ENCODE assay signal across 27 cellular contexts in the genomic region with DNA sequence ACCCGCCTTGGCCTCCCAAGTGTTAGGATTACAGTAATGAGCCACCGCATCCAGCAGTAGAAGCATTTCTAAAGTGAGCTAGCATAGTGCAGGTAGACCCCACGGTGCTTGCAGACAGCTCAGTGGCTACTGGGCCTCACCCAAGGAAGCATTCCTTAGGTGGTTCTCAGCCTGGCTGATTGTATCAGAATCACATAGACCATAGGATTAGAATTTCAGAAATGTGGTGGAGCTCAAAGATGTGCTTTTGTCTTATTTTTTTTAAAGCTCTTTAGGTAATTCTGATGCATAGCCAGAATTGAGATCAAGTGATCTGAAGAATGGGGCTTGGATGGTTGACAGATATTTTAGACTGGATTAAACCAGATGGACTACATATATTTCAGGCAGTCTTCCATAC. TPM values are rescaled to one million over a fixed set of nuclear protein-coding genes. Genes with fewer than 3 reads are reported as not detected.
DNase-seq lines count a peak whose midpoint lies in the region; ATAC-seq, FAIRE-seq and TF ChIP-seq lines count a peak whose summit lies in the region.
"Had no signal": no experiment of that assay in that cellular context is flagged by ENCODE, and none has a peak within 500 bp of the region (broad histone marks: within the 10 kb centered on the region; RNA-seq: fewer than 3 reads in every experiment).

No MANE protein-coding gene starts in this region.

- H3K4me1 Mint-ChIP-seq in HFFc6 (ENCODE audit: low read depth): peaks cover 78% of the 10 kb centered on the region
- peaks cover 6% of the 10 kb centered on the region for H3K4me1 Mint-ChIP-seq in astrocyte (ENCODE audit: low read depth, unreplicated experiment)
- peaks cover 18% of the 10 kb centered on the region for H3K4me1 Mint-ChIP-seq in activated naive CD4-positive, alpha-beta T cell treated with anti-CD3 and anti-CD28 coated beads, Interleukin-2, amount 10 ng/mL, durations not matched to agents 7 days and 5 days

- peaks cover 3% of the 10 kb centered on the region for H4K20me1 ChIP-seq in astrocyte (ENCODE audit: insufficient read depth, low read length)

- H3K4me3 ChIP-seq in AG10803 (ENCODE audit: low read length) (no peak overlapping the region), astrocyte (ENCODE audit: insufficient read depth, low read depth, low read length) (no peak overlapping the region)
- H3K4me3 ChIP-seq: BLaER1, tibial nerve had no signal

- peaks cover 64% of the 10 kb centered on the region for H3K36me3 Mint-ChIP-seq in HFFc6 (ENCODE audit: low read depth)
- no peaks in the 10 kb centered on the region for H3K36me3 Mint-ChIP-seq in astrocyte (ENCODE audit: low read depth, unreplicated experiment)
- H3K36me3 Mint-ChIP-seq in activated naive CD4-positive, alpha-beta T cell treated with anti-CD3 and anti-CD28 coated beads, Interleukin-2, amount 10 ng/mL, durations not matched to agents 7 days and 5 days: peaks cover 71% of the 10 kb centered on the region
- H3K36me3 Mint-ChIP-seq: natural killer cell had no signal

- CTCF ChIA-PET in activated naive CD4-positive, alpha-beta T cell treated with anti-CD3 and anti-CD28 coated beads, Interleukin-2, amount 10 ng/mL, durations not matched to agents 7 days and 5 days (lab: Charles Lee): interaction anchor here (1.3 kb wide), 1 partner anchor 41 kb away, joined by 4 read pairs; no protein-coding TSS in a partner anchor

- peak; percentile 36 for DNase-seq in AG10803 (ENCODE audit: low read depth)
- peak; percentile 28 for DNase-seq in HFFc6
- peak; percentile 66 for DNase-seq in astrocyte (ENCODE audit: low read depth)
- peak; percentile 16 for DNase-seq in kidney tubule cell (ENCODE audit: low spot score)
- DNase-seq in activated naive CD4-positive, alpha-beta T cell treated with anti-CD3 and anti-CD28 coated beads, Interleukin-2, amount 10 ng/mL, durations not matched to agents 7 days and 5 days: no peak
- DNase-seq in anterior cingulate cortex (lab: John Stamatoyannopoulos, UW): no peak
- DNase-seq: activated CD4-positive, alpha-beta T cell treated with anti-CD3 and anti-CD28 coated beads for 48 hours; activated naive CD4-positive, alpha-beta T cell; activated T-cell treated with anti-CD3 and anti-CD28 coated beads, Interleukin-2, amount 50 U/mL, for 72 hours; amniotic stem cell; caudate nucleus; GF-D8; HCEC 1CT; KG1; left ventricle myocardium superior; midbrain; natural killer cell; NCI-H1436 treated with DMSO at 0.1 percent for 48 hours; NCI-H748 treated with DMSO at 0.1 percent for 48 hours; small intestine; stimulated activated CD4-positive, alpha-beta T cell treated with anti-CD3 and anti-CD28 coated beads, Interleukin-1b, Interleukin-23, amount 100 ng/mL, for 48 hours had no signal

- H3K9me3 ChIP-seq in astrocyte (ENCODE audit: insufficient read depth, low read depth, low read length): no peaks in the 10 kb centered on the region
- H3K9me3 ChIP-seq: tibial nerve had no signal

- no peak overlapping the region for H3K27ac ChIP-seq in astrocyte (ENCODE audit: low read depth, low read length)
- H3K27ac ChIP-seq: BLaER1, tibial nerve, VCaP had no signal

- H3K9me3 Mint-ChIP-seq in HFFc6 (peaks cover 2% of the 10 kb centered on the region; the same call in 1 of the 2 replicates), astrocyte (ENCODE audit: unreplicated experiment) (no peaks in the 10 kb centered on the region)
- H3K9me3 Mint-ChIP-seq in activated naive CD4-positive, alpha-beta T cell treated with anti-CD3 and anti-CD28 coated beads, Interleukin-2, amount 10 ng/mL, durations not matched to agents 7 days and 5 days: peaks cover 1% of the 10 kb centered on the region
- H3K9me3 Mint-ChIP-seq: natural killer cell had no signal

- H3K79me2 ChIP-seq in astrocyte (ENCODE audit: insufficient read depth, low read length): peaks cover 91% of the 10 kb centered on the region

- H3K27ac Mint-ChIP-seq in HFFc6 (peak overlapping the region; percentile 79), astrocyte (ENCODE audit: unreplicated experiment) (peak overlapping the region; percentile 67)
- no peak overlapping the region for H3K27ac Mint-ChIP-seq in activated naive CD4-positive, alpha-beta T cell treated with anti-CD3 and anti-CD28 coated beads, Interleukin-2, amount 10 ng/mL, durations not matched to agents 7 days and 5 days
- H3K27ac Mint-ChIP-seq: activated T-cell treated with anti-CD3 and anti-CD28 coated beads, Interleukin-2, amount 50 U/mL, for 72 hours; natural killer cell had no signal

- no peak overlapping the region for H3K4me2 ChIP-seq in astrocyte (ENCODE audit: low read length)
- H3K4me2 ChIP-seq: BLaER1 had no signal

- peaks cover 3% of the 10 kb centered on the region for H3K4me1 ChIP-seq in astrocyte (ENCODE audit: insufficient read depth, low read length)
- H3K4me1 ChIP-seq: BLaER1, tibial nerve had no signal

- no peak overlapping the region for H3K4me3 Mint-ChIP-seq in HFFc6
- no peak overlapping the region for H3K4me3 Mint-ChIP-seq in astrocyte (ENCODE audit: unreplicated experiment)
- H3K4me3 Mint-ChIP-seq in activated naive CD4-positive, alpha-beta T cell treated with anti-CD3 and anti-CD28 coated beads, Interleukin-2, amount 10 ng/mL, durations not matched to agents 7 days and 5 days: no peak overlapping the region
- H3K4me3 Mint-ChIP-seq: activated T-cell treated with anti-CD3 and anti-CD28 coated beads, Interleukin-2, amount 50 U/mL, for 72 hours; natural killer cell had no signal

- H3K27me3 Mint-ChIP-seq in HFFc6 (ENCODE audit: insufficient read depth): no peaks in the 10 kb centered on the region
- H3K27me3 Mint-ChIP-seq in astrocyte (ENCODE audit: low read depth, unreplicated experiment): no peaks in the 10 kb centered on the region
- no peaks in the 10 kb centered on the region for H3K27me3 Mint-ChIP-seq in activated naive CD4-positive, alpha-beta T cell treated with anti-CD3 and anti-CD28 coated beads, Interleukin-2, amount 10 ng/mL, durations not matched to agents 7 days and 5 days

- no peak for FAIRE-seq in astrocyte (lab: Jason Lieb, UNC)
- FAIRE-seq: GM19239, small intestine had no signal

- peaks cover 17% of the 10 kb centered on the region for H3K36me3 ChIP-seq in astrocyte (ENCODE audit: insufficient read depth, low read length)
- H3K36me3 ChIP-seq: tibial nerve had no signal

- ATAC-seq in GM21526 (IDR thresholded peaks at IDR 0.05; ENCODE audit: low FRiP score, unreplicated experiment): no peak
- no peak for ATAC-seq in HG03442 (IDR thresholded peaks at IDR 0.05; ENCODE audit: unreplicated experiment)
- ATAC-seq: activated T-cell treated with anti-CD3 and anti-CD28 coated beads, Interleukin-2, amount 50 U/mL, for 72 hours; left ventricle myocardium superior; natural killer cell had no signal

- no peak for TF ChIP-seq CTCF in AG10803 (conservative IDR thresholded peaks at IDR 0.05; ENCODE audit: low read length)
- no peak for TF ChIP-seq CTCF in HFFc6 (IDR thresholded peaks at IDR 0.05)
- TF ChIP-seq CTCF in astrocyte (IDR thresholded peaks at IDR 0.05; ENCODE audit: insufficient read depth, low read depth, low read length): no peak

- no peak overlapping the region for H2AFZ ChIP-seq in astrocyte (ENCODE audit: low read depth, low read length)

- no peaks in the 10 kb centered on the region for H3K27me3 ChIP-seq in astrocyte (ENCODE audit: insufficient read depth, low read length)
- H3K27me3 ChIP-seq: BLaER1, tibial nerve had no signal

- H3K9ac ChIP-seq in astrocyte (ENCODE audit: low read length): no peak overlapping the region
- H3K9ac ChIP-seq: BLaER1 had no signal

RNA-seq across cellular contexts. Expression of a gene that starts 10.9 kb away (rescaled TPM):
- 100 to 1,000 TPM; 109 to 291 (median 233) TPM for total RNA-seq in HFFc6 (2021; fragmentation: NEBNext Ultra II Directional; extraction: Animal tissue kit (Norgen Biotek cat#: 25700))
- 11.4 and 20.4 TPM in 2 replicates for total RNA-seq in astrocyte

Comparison
In these comparisons a context has a peak if more than half of its experiments do, and no peak if none do; other contexts are left out.
1. DNase-seq: peak in AG10803 (single experiment), HFFc6 (single experiment), astrocyte (single experiment) and kidney tubule cell (single experiment); none in activated naive CD4-positive, alpha-beta T cell treated with anti-CD3 and anti-CD28 coated beads, Interleukin-2, amount 10 ng/mL, durations not matched to agents 7 days and 5 days (single experiment) and anterior cingulate cortex (0 of 58).